In the genomic region with DNA sequence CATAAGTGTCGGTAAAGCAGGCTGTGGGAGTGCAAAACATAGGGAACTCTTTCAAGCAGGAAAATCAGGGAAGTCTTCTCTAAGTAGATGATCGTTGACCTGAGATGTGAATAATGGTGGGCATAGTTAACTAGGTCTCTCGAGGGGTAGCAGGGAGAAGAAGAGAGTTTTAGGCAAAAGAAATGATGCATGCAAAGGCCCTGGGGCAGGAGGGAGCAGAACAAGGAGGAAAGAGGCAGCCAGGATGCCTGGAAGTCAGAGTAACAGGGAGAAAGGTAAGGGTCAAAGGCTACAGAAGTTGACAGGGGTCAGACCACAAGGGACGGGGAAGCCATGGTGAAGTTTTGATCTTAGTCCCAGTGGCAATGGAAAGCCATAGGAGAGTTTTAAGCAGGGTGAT, we compare ENCODE assay signal across 18 cellular contexts. TPM values are rescaled to one million over a fixed set of nuclear protein-coding genes. Genes with fewer than 3 reads are reported as not detected.
DNase-seq lines count a peak whose midpoint lies in the region; ATAC-seq and TF ChIP-seq lines count a peak whose summit lies in the region.
"Had no signal": no experiment of that assay in that cellular context is flagged by ENCODE, and none has a peak within 500 bp of the region (broad histone marks: within the 10 kb centered on the region; RNA-seq: fewer than 3 reads in every experiment).

No MANE protein-coding gene starts in this region.

- TF ChIP-seq RAD21 in HCT116 (IDR thresholded peaks at IDR 0.05; ENCODE audit: low read depth) = no peak

- peaks cover 13 to 15% of the 10 kb centered on the region in 2 experiments for H3K4me1 ChIP-seq in HCT116 (ENCODE audit: control insufficient read depth in 1 of 2, insufficient read depth in 2 of 2, low read length in 2 of 2)
- H3K4me1 ChIP-seq in KMS-11 (ENCODE audit: low read depth, poor library complexity, severe bottlenecking) = peaks cover 40% of the 10 kb centered on the region
- H3K4me1 ChIP-seq in smooth muscle cell (ENCODE audit: low read depth) = no peaks in the 10 kb centered on the region
- H3K4me1 ChIP-seq: BLaER1 treated with 17β-estradiol and CSF1 and Interleukin-3, amounts not matched to agents 10 nM and 100 nM had no signal

- TF ChIP-seq POLR2A in HCT116 (IDR thresholded peaks at IDR 0.05; ENCODE audit: borderline replicate concordance, extremely low read depth, insufficient read depth, insufficient read length) = no peak

- H3K4me3 ChIP-seq in HCT116 (replicated peaks in 1 of 2; ENCODE audit: low read depth in 1 of 2, low read length in 2 of 2) (no peak overlapping the region), KMS-11 (IDR thresholded peaks at IDR 0.05; ENCODE audit: insufficient read depth, low read depth, low read length) (no peak overlapping the region), smooth muscle cell (no peak overlapping the region)
- H3K4me3 ChIP-seq: BLaER1 treated with 17β-estradiol and CSF1 and Interleukin-3, amounts not matched to agents 10 nM and 100 nM had no signal

- no peak overlapping the region for H3K27ac ChIP-seq in HCT116 (ENCODE audit: low read depth, low read length)
- H3K27ac ChIP-seq in KMS-11 = peak overlapping the region; percentile 99
- H3K27ac ChIP-seq in smooth muscle cell (ENCODE audit: low read depth) = no peak overlapping the region
- H3K27ac ChIP-seq: BLaER1 treated with 17β-estradiol and CSF1 and Interleukin-3, amounts not matched to agents 10 nM and 100 nM; C4-2B had no signal

- no peaks in the 10 kb centered on the region for H3K9me2 ChIP-seq in HCT116 (ENCODE audit: insufficient read depth)

- CTCF ChIA-PET in HCT116 (lab: Charles Lee) = no interaction called here

- WGBS in smooth muscle cell (ENCODE audit: low lambda C conversion rate) = 87% methylated on average over 4 of the region's 4 CpGs

- no peaks in the 10 kb centered on the region for H3K9me3 ChIP-seq in HCT116 (ENCODE audit: control insufficient read depth in 1 of 2, insufficient read depth in 1 of 2, low read depth in 1 of 2, low read length in 2 of 2)
- H3K9me3 ChIP-seq in smooth muscle cell (replicated peaks; ENCODE audit: low read depth) = no peaks in the 10 kb centered on the region
- H3K9me3 ChIP-seq: BLaER1 treated with 17β-estradiol and CSF1 and Interleukin-3, amounts not matched to agents 10 nM and 100 nM; Caco-2 had no signal

- DNase-seq in HCT116 (ENCODE audit: low read depth, low spot score) = no peak
- no peak for DNase-seq in smooth muscle cell (lab: John Stamatoyannopoulos, UW; ENCODE audit: unreplicated experiment)
- DNase-seq in left cardiac atrium = no peak
- DNase-seq: 8988T; AML-193; Caco-2; CD4-positive, alpha-beta T cell; CD8-positive, alpha-beta T cell; DMS79 treated with DMSO at 0.1 percent for 48 hours; GF-D8 had no signal

- no peak for TF ChIP-seq CTCF in HCT116 (IDR thresholded peaks at IDR 0.05 in 2 of 3, conservative IDR thresholded peaks at IDR 0.05 in 1 of 3; ENCODE audit: borderline replicate concordance in 1 of 3, insufficient read depth in 1 of 3, low read depth in 2 of 3, low read length in 2 of 3)
- no peak for TF ChIP-seq CTCF in KMS-11 (conservative IDR thresholded peaks at IDR 0.05; ENCODE audit: low read depth, low read length)
- no peak for TF ChIP-seq CTCF in smooth muscle cell (IDR thresholded peaks at IDR 0.05; ENCODE audit: borderline replicate concordance, insufficient read depth, poor library complexity, severe bottlenecking)

- no peak for ATAC-seq in HCT116
- ATAC-seq in HG02981 (IDR thresholded peaks at IDR 0.05; ENCODE audit: unreplicated experiment) = no peak
- ATAC-seq in left cardiac atrium = no peak
- ATAC-seq in HG02642 (IDR thresholded peaks at IDR 0.05; ENCODE audit: poor library complexity, unreplicated experiment) = no peak
- ATAC-seq: CD8-positive, alpha-beta T cell had no signal

- H3K36me3 ChIP-seq in HCT116 (ENCODE audit: control insufficient read depth in 1 of 2, insufficient read depth in 2 of 2, low read length in 2 of 2) (no peaks in the 10 kb centered on the region), KMS-11 (ENCODE audit: insufficient read depth) (no peaks in the 10 kb centered on the region), smooth muscle cell (ENCODE audit: low read depth) (no peaks in the 10 kb centered on the region)
- H3K36me3 ChIP-seq: BLaER1 treated with 17β-estradiol and CSF1 and Interleukin-3, amounts not matched to agents 10 nM and 100 nM had no signal

- RAD21 ChIA-PET in HCT116 (lab: Charles Lee; ENCODE audit: low non-redundant PET in 1 of 2, low total read pairs in 2 of 2, uncharacterized antibody in 2 of 2, unreplicated experiment in 2 of 2) = interaction anchor here in 1 of 2 experiments (1.4 kb wide), 1 partner anchor 181 kb away, joined by 3 read pairs; no protein-coding TSS in a partner anchor

- H3K9ac ChIP-seq in HCT116 (ENCODE audit: low read length) (no peak overlapping the region), KMS-11 (peak overlapping the region; percentile 80; the same call in 1 of the 2 replicates), smooth muscle cell (ENCODE audit: low read depth) (no peak overlapping the region)
- H3K9ac ChIP-seq: BLaER1 treated with 17β-estradiol and CSF1 and Interleukin-3, amounts not matched to agents 10 nM and 100 nM had no signal

- POLR2A ChIA-PET in HCT116 (lab: Charles Lee) = no interaction called here

- H4K20me1 ChIP-seq in HCT116 (ENCODE audit: insufficient read depth) (no peaks in the 10 kb centered on the region), KMS-11 (ENCODE audit: insufficient read depth) (no peaks in the 10 kb centered on the region), smooth muscle cell (ENCODE audit: low read depth) (no peaks in the 10 kb centered on the region)
- H4K20me1 ChIP-seq: BLaER1 treated with 17β-estradiol and CSF1 and Interleukin-3, amounts not matched to agents 10 nM and 100 nM had no signal

- H2AFZ ChIP-seq in HCT116 (ENCODE audit: low read depth, low read length, poor library complexity, severe bottlenecking) (no peak overlapping the region), KMS-11 (ENCODE audit: low read depth) (no peak overlapping the region), smooth muscle cell (ENCODE audit: low read depth) (no peak overlapping the region)

- no peaks in the 10 kb centered on the region for H3F3A ChIP-seq in smooth muscle cell (ENCODE audit: low read depth)

- H3K4me2 ChIP-seq in HCT116 (ENCODE audit: low read length) (peak overlapping the region; percentile 43), KMS-11 (peak overlapping the region; percentile 82), smooth muscle cell (peak overlapping the region; percentile 23)
- H3K4me2 ChIP-seq: BLaER1 treated with 17β-estradiol and CSF1 and Interleukin-3, amounts not matched to agents 10 nM and 100 nM had no signal

- intact Hi-C loops in HCT116 (cut with micrococcal nuclease) = no loop called here
- intact Hi-C loops in left cardiac atrium (cut with DNase I) = no loop called here

- H3K79me2 ChIP-seq in HCT116 (ENCODE audit: insufficient read depth, low read length) (no peaks in the 10 kb centered on the region), KMS-11 (ENCODE audit: insufficient read depth, low read depth) (no peaks in the 10 kb centered on the region), smooth muscle cell (ENCODE audit: low read depth) (no peaks in the 10 kb centered on the region)

- H3K27me3 ChIP-seq in HCT116 (ENCODE audit: insufficient read depth, low read length) (no peaks in the 10 kb centered on the region; the same call in 1 of the 2 replicates), KMS-11 (ENCODE audit: insufficient read depth, low read depth) (no peaks in the 10 kb centered on the region), smooth muscle cell (ENCODE audit: low read depth) (peaks cover 47% of the 10 kb centered on the region)
- H3K27me3 ChIP-seq: BLaER1 treated with 17β-estradiol and CSF1 and Interleukin-3, amounts not matched to agents 10 nM and 100 nM had no signal

- no TSS peak for BruUV-seq in HCT116 (replicated peaks; lab: Mats Ljungman, UMichigan)

TF ChIP-seq in HCT116, 20 proteins besides CTCF, POLR2A, EP300 and RAD21 (continues in another document):
- TF ChIP-seq SIN3A (IDR thresholded peaks at IDR 0.05; ENCODE audit: low read depth) = no peak
- TF ChIP-seq, protein P1, sequence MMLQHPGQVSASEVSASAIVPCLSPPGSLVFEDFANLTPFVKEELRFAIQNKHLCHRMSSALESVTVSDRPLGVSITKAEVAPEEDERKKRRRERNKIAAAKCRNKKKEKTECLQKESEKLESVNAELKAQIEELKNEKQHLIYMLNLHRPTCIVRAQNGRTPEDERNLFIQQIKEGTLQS (IDR thresholded peaks at IDR 0.05) = no peak
- no peak for TF ChIP-seq EGR1 (IDR thresholded peaks at IDR 0.05; ENCODE audit: low read depth)
- TF ChIP-seq POLR2AphosphoS5 (IDR thresholded peaks at IDR 0.05; ENCODE audit: low read depth, low read length) = no peak
- no peak for TF ChIP-seq ZFX (IDR thresholded peaks at IDR 0.05)
- no peak for TF ChIP-seq EZH2phosphoT487 (IDR thresholded peaks at IDR 0.05; ENCODE audit: borderline replicate concordance)
- no peak for TF ChIP-seq TCF7L2 (IDR thresholded peaks at IDR 0.05; ENCODE audit: borderline replicate concordance, extremely low read depth, insufficient read depth, insufficient read length)
- no peak for TF ChIP-seq EZH2 (IDR thresholded peaks at IDR 0.05)
- no peak for TF ChIP-seq SP1 (IDR thresholded peaks at IDR 0.05; ENCODE audit: low read depth)
- no peak for TF ChIP-seq FOSL1 (IDR thresholded peaks at IDR 0.05; ENCODE audit: low read depth)
- no peak for TF ChIP-seq JUND (IDR thresholded peaks at IDR 0.05)
- TF ChIP-seq SRF (IDR thresholded peaks at IDR 0.05; ENCODE audit: low read depth) = no peak
- no peak for TF ChIP-seq CBX3 (IDR thresholded peaks at IDR 0.05; ENCODE audit: low read depth)

RNA-seq across cellular contexts. Expression of a gene that starts 47.8 kb away (rescaled TPM):
- total RNA-seq in HCT116 (2021; ENCODE audit: unreplicated experiment) (5.0 TPM), smooth muscle cell (not detected in 2 replicates), left cardiac atrium (not detected)
- 1.5 and 2.3 TPM in 2 replicates for polyA plus RNA-seq in HCT116 (2012)
- not detected in 2 replicates for polyA plus RNA-seq in smooth muscle cell
- total RNA-seq: B cell; Calu3; CD4-positive, alpha-beta T cell; CD8-positive, alpha-beta T cell had no signal
- polyA plus RNA-seq: BJ had no signal

Comparison
In these comparisons a context has a peak if more than half of its experiments do, and no peak if none do; other contexts are left out.
1. H3K4me2 ChIP-seq: peak in every context shown above with its lines; median percentile 82 in KMS-11; 43 in HCT116; 23 in smooth muscle cell.